11 cellular contexts compared by ENCODE assay signal in the genomic region with DNA sequence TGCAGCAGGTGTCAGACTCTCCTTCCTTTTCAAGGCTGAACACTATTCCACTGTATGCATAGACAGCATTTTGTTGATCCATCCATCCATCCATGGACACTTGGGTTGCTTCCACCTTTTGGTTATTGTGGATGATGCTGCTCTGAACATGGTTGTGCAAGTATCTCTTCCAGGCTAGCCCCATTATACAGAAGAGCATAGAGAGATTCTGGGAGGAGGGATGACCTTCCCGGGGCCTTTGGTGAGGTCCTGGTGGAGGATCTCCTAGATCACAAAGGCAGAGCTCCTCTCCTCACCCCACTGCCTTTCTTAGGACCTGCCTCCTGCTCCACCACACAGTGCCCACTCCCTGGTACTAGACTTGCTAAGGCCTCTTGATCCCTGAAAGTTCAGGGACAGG. TPM values are rescaled to one million over a fixed set of nuclear protein-coding genes. Genes with fewer than 3 reads are reported as not detected.
"Had no signal": no experiment of that assay in that cellular context is flagged by ENCODE, and none has a peak within 500 bp of the region (broad histone marks: within the 10 kb centered on the region; RNA-seq: fewer than 3 reads in every experiment).

No MANE protein-coding gene starts in this region.

RNA-seq across cellular contexts. Expression of gene KCNJ18, which starts 27.2 kb away (rescaled TPM):
- total RNA-seq: activated B cell treated with CpG ODN at 0.5 μM for 24 hours; activated CD4-positive, alpha-beta memory T cell treated with anti-CD3 and anti-CD28 coated beads for 36 hours; activated CD4-positive, alpha-beta T cell treated with anti-CD3 and anti-CD28 coated beads, Interleukin-2, amount 10 ng/mL, durations not matched to agents 24 days and 14 days; activated CD8-positive, alpha-beta memory T cell treated with anti-CD3 and anti-CD28 coated beads, Interleukin-2, amount 10 ng/mL, durations not matched to agents 7 days and 5 days; activated CD8-positive, alpha-beta T cell treated with anti-CD3 and anti-CD28 coated beads for 36 hours; activated naive CD8-positive, alpha-beta T cell treated with anti-CD3 and anti-CD28 coated beads, Interleukin-2, amount 10 ng/mL, durations not matched to agents 7 days and 5 days; activated T-cell treated with anti-CD3 and anti-CD28 coated beads, Interleukin-2, amount 50 U/mL, for 4 hours; activated T-helper 2 cell treated with anti-CD3 and anti-CD28 coated beads, Interferon-gamma antibody, Interleukin-2, Interleukin-4, amounts not matched to agents 10 μg/mL and 5 μg/mL and 100 μg/mL, durations not matched to agents 14 hours and 24 hours and 36 hours; ascending aorta; bronchial epithelial cell; cardiac muscle cell had no signal
